Comparison of ENCODE assay signal across 1 cellular context in genomic region chr20:3042621-3043020, GRCh38.
TF ChIP-seq lines count a peak whose summit lies in the region.

No MANE protein-coding gene starts in this region.

TF ChIP-seq in IMR-90, 13 proteins besides CTCF, POLR2A, EP300 and RAD21 (continued from another document):
- no peak for TF ChIP-seq BHLHE40 (IDR thresholded peaks at IDR 0.05; ENCODE audit: low read depth, low read length)
- TF ChIP-seq SMC3 (IDR thresholded peaks at IDR 0.05; ENCODE audit: low read depth, low read length), result no peak
- no peak for TF ChIP-seq MAZ (IDR thresholded peaks at IDR 0.05; ENCODE audit: borderline replicate concordance, low read depth, low read length)
- TF ChIP-seq RCOR1 (IDR thresholded peaks at IDR 0.05; ENCODE audit: insufficient replicate concordance, low read length), result no peak
- TF ChIP-seq USF2 (IDR thresholded peaks at IDR 0.05; ENCODE audit: low read depth, low read length), result no peak
- TF ChIP-seq FOS (IDR thresholded peaks at IDR 0.05; ENCODE audit: low read depth, low read length), result no peak
